Comparison of ENCODE assay signal across 2 cellular contexts in the genomic region with DNA sequence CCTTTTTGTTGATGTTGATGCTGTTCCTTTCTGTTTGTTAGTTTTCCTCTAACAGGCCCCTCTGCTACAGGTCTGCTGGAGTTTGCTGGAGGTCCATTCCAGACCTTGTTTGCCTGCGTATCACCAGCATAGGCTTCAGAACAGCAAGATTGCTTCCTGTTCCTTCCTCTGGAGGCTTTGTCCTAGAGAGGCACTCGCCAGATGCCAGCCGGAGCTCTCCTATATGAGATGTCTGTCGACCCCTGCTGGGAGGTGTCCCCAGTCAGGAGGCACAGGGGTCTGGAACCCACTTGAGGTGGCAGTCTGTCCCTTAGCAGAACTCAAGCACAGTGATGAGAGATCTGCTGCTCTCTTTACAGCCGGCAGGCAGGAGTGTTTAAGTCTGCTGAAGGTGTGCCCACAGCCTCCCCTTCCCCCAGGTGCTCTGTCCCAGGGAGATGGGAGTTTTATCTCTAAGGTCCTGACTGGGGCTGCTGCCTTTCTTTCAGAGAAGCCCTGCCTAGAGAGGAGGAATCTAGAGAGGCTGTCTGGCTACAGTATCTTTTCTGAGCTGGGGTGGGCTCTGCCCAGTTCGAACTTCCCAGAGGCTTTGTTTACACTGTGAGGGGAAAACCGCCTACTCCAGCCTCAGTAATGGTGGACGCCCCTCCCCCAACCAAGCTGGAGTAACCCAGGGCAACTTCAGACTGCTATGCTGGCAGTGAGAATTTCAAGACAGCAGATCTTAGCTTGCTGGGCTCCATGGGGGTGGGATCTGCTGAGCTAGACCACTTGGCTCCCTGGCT.
TF ChIP-seq lines count a peak whose summit lies in the region.

No MANE protein-coding gene starts in this region.

TF ChIP-seq in HEK293, 187 proteins besides CTCF, POLR2A, EP300 and RAD21 (continued from another document):
- TF ChIP-seq, protein P1, sequence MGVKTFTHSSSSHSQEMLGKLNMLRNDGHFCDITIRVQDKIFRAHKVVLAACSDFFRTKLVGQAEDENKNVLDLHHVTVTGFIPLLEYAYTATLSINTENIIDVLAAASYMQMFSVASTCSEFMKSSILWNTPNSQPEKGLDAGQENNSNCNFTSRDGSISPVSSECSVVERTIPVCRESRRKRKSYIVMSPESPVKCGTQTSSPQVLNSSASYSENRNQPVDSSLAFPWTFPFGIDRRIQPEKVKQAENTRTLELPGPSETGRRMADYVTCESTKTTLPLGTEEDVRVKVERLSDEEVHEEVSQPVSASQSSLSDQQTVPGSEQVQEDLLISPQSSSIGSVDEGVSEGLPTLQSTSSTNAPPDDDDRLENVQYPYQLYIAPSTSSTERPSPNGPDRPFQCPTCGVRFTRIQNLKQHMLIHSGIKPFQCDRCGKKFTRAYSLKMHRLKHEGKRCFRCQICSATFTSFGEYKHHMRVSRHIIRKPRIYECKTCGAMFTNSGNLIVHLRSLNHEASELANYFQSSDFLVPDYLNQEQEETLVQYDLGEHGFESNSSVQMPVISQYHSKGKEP (tag by site-specific recombination; IDR thresholded peaks at IDR 0.05) = no peak
- 0 out of 2 replicates have a peak, but pooled peaks have one; percentile 15 for TF ChIP-seq ZFHX2 (tag by site-specific recombination; conservative IDR thresholded peaks at IDR 0.05)
- TF ChIP-seq OVOL3 (tag by site-specific recombination; IDR thresholded peaks at IDR 0.05) = no peak
- TF ChIP-seq KLF9 (tag by site-specific recombination; IDR thresholded peaks at IDR 0.05; ENCODE audit: low read depth) = no peak
- TF ChIP-seq FEZF1 (tag by site-specific recombination; IDR thresholded peaks at IDR 0.05) = no peak
- TF ChIP-seq MZF1 (tag by site-specific recombination; IDR thresholded peaks at IDR 0.05; ENCODE audit: borderline replicate concordance) = no peak

TF ChIP-seq in IMR-90, 13 proteins besides CTCF, POLR2A, EP300 and RAD21 (continued from another document):
- TF ChIP-seq, protein P2, sequence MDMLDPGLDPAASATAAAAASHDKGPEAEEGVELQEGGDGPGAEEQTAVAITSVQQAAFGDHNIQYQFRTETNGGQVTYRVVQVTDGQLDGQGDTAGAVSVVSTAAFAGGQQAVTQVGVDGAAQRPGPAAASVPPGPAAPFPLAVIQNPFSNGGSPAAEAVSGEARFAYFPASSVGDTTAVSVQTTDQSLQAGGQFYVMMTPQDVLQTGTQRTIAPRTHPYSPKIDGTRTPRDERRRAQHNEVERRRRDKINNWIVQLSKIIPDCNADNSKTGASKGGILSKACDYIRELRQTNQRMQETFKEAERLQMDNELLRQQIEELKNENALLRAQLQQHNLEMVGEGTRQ (IDR thresholded peaks at IDR 0.05; ENCODE audit: low read depth, low read length) = no peak
